ENCODE assay signal across 1 cellular context in the genomic region with DNA sequence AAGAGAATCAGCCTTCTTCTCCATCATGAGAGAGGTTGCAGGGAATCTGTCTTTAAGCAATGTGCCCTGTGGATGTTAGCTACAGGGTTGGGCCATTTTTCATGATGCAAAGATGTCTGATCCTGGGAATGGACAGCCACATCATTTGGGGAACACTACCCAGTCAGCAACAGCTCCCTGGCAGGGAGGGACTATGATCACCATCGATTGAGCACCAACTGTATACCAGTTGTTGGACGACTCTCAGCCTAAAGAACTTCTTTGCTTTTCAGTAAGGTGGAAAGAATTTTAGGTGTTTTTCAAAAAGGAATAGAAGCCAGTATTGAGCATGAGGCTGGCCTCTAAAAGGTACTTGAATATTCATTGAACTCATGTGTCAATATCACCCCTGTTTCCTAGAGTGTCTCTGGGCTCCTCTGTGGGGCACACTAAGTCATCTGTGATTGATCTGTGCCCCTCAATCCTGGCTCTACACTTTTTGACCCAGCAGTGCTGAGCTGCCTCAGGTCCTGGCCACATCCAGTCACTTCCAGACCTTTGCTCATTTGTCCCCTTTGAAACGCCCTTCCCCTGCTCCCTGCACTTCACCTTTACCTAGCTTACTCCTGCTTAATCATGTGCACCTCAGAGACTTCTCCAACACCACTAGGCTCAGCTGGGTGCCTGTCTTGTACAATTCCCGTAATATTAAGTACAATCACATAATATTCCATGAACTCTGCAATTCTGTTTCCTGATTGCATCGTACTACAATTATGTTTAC.
TF ChIP-seq lines count a peak whose summit lies in the region.

No MANE protein-coding gene starts in this region.

TF ChIP-seq in HEK293, 187 proteins besides CTCF, POLR2A, EP300 and RAD21 (continued from another document):
- TF ChIP-seq ZNF221 (tag by site-specific recombination; IDR thresholded peaks at IDR 0.05; ENCODE audit: borderline replicate concordance): no peak
